Comparison of ENCODE assay signal across 22 cellular contexts in the genomic region with DNA sequence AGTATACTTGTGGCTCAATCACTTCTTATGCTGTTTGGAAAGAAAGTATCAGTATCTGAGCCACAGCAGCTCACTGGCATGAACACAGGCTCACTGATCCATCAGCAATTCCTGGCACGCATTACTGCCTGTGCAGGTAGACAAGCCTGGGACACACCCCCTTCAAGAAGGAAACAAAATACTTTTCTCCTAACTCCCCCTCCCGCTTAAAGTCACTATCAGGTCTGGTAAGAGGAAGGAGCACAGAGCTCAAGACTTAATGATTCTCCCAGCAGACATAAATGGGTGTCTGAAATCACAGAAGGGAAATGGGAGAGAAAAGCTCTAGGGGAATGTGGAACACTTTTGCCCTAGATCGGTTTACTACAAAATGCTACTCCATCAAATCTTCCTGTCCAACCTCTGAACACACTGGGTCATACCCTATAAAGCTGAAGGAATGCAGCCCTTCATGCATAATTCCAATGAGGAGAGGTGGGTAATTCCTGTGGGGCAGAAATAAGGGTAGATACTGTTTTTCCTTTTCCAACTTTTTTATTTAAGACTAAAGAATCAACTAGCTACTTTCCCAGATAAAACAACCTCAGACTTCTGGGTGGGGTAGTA. TPM values are rescaled to one million over a fixed set of nuclear protein-coding genes. Genes with fewer than 3 reads are reported as not detected.
DNase-seq lines count a peak whose midpoint lies in the region; ATAC-seq, FAIRE-seq and TF ChIP-seq lines count a peak whose summit lies in the region.
"Had no signal": no experiment of that assay in that cellular context is flagged by ENCODE, and none has a peak within 500 bp of the region (broad histone marks: within the 10 kb centered on the region; RNA-seq: fewer than 3 reads in every experiment).

A gene (minus strand): TSS at position 95 of the 606 bp plus-strand sequence. CDS start 13,271 bp downstream, outside the sequence.

- H3K27ac Mint-ChIP-seq in MCF 10A (ENCODE audit: low read depth, unreplicated experiment), result peak within 1 kb of the TSS; percentile 82
- no peak within 1 kb of the TSS for H3K27ac Mint-ChIP-seq in CD4-positive, alpha-beta memory T cell
- no peak within 1 kb of the TSS for H3K27ac Mint-ChIP-seq in T-helper 17 cell
- no peak within 1 kb of the TSS for H3K27ac Mint-ChIP-seq in osteocyte (ENCODE audit: unreplicated experiment)
- H3K27ac Mint-ChIP-seq: activated naive CD4-positive, alpha-beta T cell treated with anti-CD3 and anti-CD28 coated beads, Interleukin-2, amount 50 U/mL, for 24 hours; natural killer cell had no signal

- H3K36me3 Mint-ChIP-seq in MCF 10A (ENCODE audit: insufficient read depth, unreplicated experiment) (peaks cover 6% of the 10 kb centered on the region), T-helper 17 cell (ENCODE audit: low read depth) (no peaks in the 10 kb centered on the region), osteocyte (ENCODE audit: unreplicated experiment) (peaks cover 2% of the 10 kb centered on the region)
- no peaks in the 10 kb centered on the region for H3K36me3 Mint-ChIP-seq in CD4-positive, alpha-beta memory T cell
- H3K36me3 Mint-ChIP-seq: activated naive CD4-positive, alpha-beta T cell treated with anti-CD3 and anti-CD28 coated beads, Interleukin-2, amount 50 U/mL, for 24 hours; brain; natural killer cell had no signal

- FAIRE-seq in pancreas (lab: Jason Lieb, UNC), result no peak
- FAIRE-seq: GM12878 had no signal

- ATAC-seq in pancreas, result peak; percentile 55 to 87 (median 76)
- no peak for ATAC-seq in T-helper 17 cell
- ATAC-seq: GM12878, natural killer cell had no signal

- H3K36me3 ChIP-seq in HEK293 (ENCODE audit: control insufficient read depth in 2 of 2, insufficient read depth in 1 of 2, low read length in 2 of 2) (no peaks in the 10 kb centered on the region), pancreas (no peaks in the 10 kb centered on the region)
- no peaks in the 10 kb centered on the region for H3K36me3 ChIP-seq in CD4-positive, alpha-beta memory T cell (ENCODE audit: insufficient read depth, low read length)

- H3K9me3 ChIP-seq in HEK293 (ENCODE audit: control insufficient read depth, insufficient read depth, low read depth, low read length) (no peaks in the 10 kb centered on the region), pancreas (no peaks in the 10 kb centered on the region), T-helper 17 cell (ENCODE audit: control insufficient read depth, low read length, poor library complexity, severe bottlenecking) (no peaks in the 10 kb centered on the region)
- H3K9me3 ChIP-seq in CD4-positive, alpha-beta memory T cell (ENCODE audit: control insufficient read depth in 1 of 2, low read length in 2 of 2), result no peaks in the 10 kb centered on the region

- H3K27me3 Mint-ChIP-seq in MCF 10A (ENCODE audit: insufficient read depth, unreplicated experiment) (no peaks in the 10 kb centered on the region), T-helper 17 cell (peaks cover 21% of the 10 kb centered on the region), osteocyte (ENCODE audit: unreplicated experiment) (peaks cover 42% of the 10 kb centered on the region)
- peaks cover 0 to 9% of the 10 kb centered on the region in 2 donors for H3K27me3 Mint-ChIP-seq in CD4-positive, alpha-beta memory T cell

- TF ChIP-seq CTCF in HEK293 (tag by site-specific recombination; IDR thresholded peaks at IDR 0.05), result no peak
- no peak for TF ChIP-seq CTCF in MCF 10A (IDR thresholded peaks at IDR 0.05; ENCODE audit: unreplicated experiment)
- no peak for TF ChIP-seq CTCF in pancreas (IDR thresholded peaks at IDR 0.05)
- TF ChIP-seq CTCF in osteocyte (IDR thresholded peaks at IDR 0.05), result no peak

- H3K27ac ChIP-seq in HEK293 (ENCODE audit: extremely low read depth, low read depth, low read length) (no peak within 1 kb of the TSS), pancreas (peak within 1 kb of the TSS in 1 of 4 donors; percentile 41)
- H3K27ac ChIP-seq in CD4-positive, alpha-beta memory T cell (ENCODE audit: low read depth, low read length), result no peak within 1 kb of the TSS
- H3K27ac ChIP-seq: GM23248 had no signal

- WGBS in pancreas, 2 donors, result 32 to 37% methylated on average over 3 of the region's 3 CpGs

- H3K9me3 Mint-ChIP-seq in MCF 10A (ENCODE audit: unreplicated experiment), result no peaks in the 10 kb centered on the region
- H3K9me3 Mint-ChIP-seq in CD4-positive, alpha-beta memory T cell, result no peaks in the 10 kb centered on the region
- no peaks in the 10 kb centered on the region for H3K9me3 Mint-ChIP-seq in osteocyte (ENCODE audit: unreplicated experiment)
- H3K9me3 Mint-ChIP-seq: activated naive CD4-positive, alpha-beta T cell treated with anti-CD3 and anti-CD28 coated beads, Interleukin-2, amount 50 U/mL, for 24 hours; brain; natural killer cell had no signal

- CTCF ChIA-PET in HEK293 (lab: Yijun Ruan, JAX), result interaction anchor here (1.0 to 4.3 kb wide), 7 partner anchors 9 to 876 kb away, joined by 3 to 31 read pairs (median 7); no protein-coding TSS in a partner anchor
- CTCF ChIA-PET in MCF 10A (lab: Yijun Ruan, JAX), result interaction anchor here (0.6 to 2.1 kb wide), 7 partner anchors 11 to 194 kb away, joined by 3 to 11 read pairs (median 4); no protein-coding TSS in a partner anchor
- CTCF ChIA-PET in CD4-positive, alpha-beta memory T cell (lab: Charles Lee; ENCODE audit: partially characterized antibody), result no interaction called here

- BruUV-seq in MCF 10A (replicated peaks; lab: Mats Ljungman, UMichigan), result no TSS peak

- H3K4me1 Mint-ChIP-seq in MCF 10A (ENCODE audit: insufficient read depth, unreplicated experiment) (peaks cover 48% of the 10 kb centered on the region), T-helper 17 cell (peaks cover 2% of the 10 kb centered on the region), osteocyte (ENCODE audit: unreplicated experiment) (peaks cover 3% of the 10 kb centered on the region)
- H3K4me1 Mint-ChIP-seq in CD4-positive, alpha-beta memory T cell, result peaks cover 0 to under 1% (median 0%) of the 10 kb centered on the region in 4 donors
- H3K4me1 Mint-ChIP-seq: activated naive CD4-positive, alpha-beta T cell treated with anti-CD3 and anti-CD28 coated beads, Interleukin-2, amount 50 U/mL, for 24 hours had no signal

- DNase-seq in MCF 10A (ENCODE audit: unreplicated experiment), result peak; percentile 61
- DNase-seq in iPS-NIHi11 (ENCODE audit: low spot score), result peak; percentile 35
- peak in 2 of 6 donors; percentile 18 to 36 for DNase-seq in pancreas
- no peak for DNase-seq in CD4-positive, alpha-beta memory T cell
- DNase-seq in activated CD4-positive, alpha-beta T cell treated with anti-CD3 and anti-CD28 coated beads for 48 hours, result no peak
- DNase-seq in T-helper 17 cell, result no peak
- DNase-seq in osteocyte (ENCODE audit: extremely low spot score, unreplicated experiment), result no peak
- DNase-seq: activated CD4-positive, alpha-beta T cell treated with anti-CD3 and anti-CD28 coated beads for 1 hour; activated CD8-positive, alpha-beta memory T cell treated with anti-CD3 and anti-CD28 coated beads, Interleukin-2, amount 50 U/mL, for 48 hours; GM23248; hypothalamus; natural killer cell; NCI-H1105; NCI-H2227 treated with DMSO at 0.1 percent for 48 hours; NK-92 treated with Interleukin-12 subunit alpha and Interleukin-12 subunit beta, amount 100 ng/mL, for 24 hours; T-helper 2 cell had no signal

- H3K4me3 ChIP-seq in HEK293 (ENCODE audit: low read depth, low read length), result no peak within 1 kb of the TSS
- H3K4me3 ChIP-seq in pancreas, result no peak within 1 kb of the TSS
- H3K4me3 ChIP-seq in CD4-positive, alpha-beta memory T cell (ENCODE audit: low read length in 2 of 2), result no peak within 1 kb of the TSS
- H3K4me3 ChIP-seq: GM12878, GM23248 had no signal

- no peaks in the 10 kb centered on the region for H3K27me3 ChIP-seq in pancreas
- no peaks in the 10 kb centered on the region for H3K27me3 ChIP-seq in CD4-positive, alpha-beta memory T cell (ENCODE audit: insufficient read depth, low read length)

- POLR2A ChIA-PET in HEK293 (lab: Yijun Ruan, JAX), result no interaction called here
- POLR2A ChIA-PET in MCF 10A (lab: Yijun Ruan, JAX), result interaction anchor here (0.6 to 4.2 kb wide), 12 partner anchors 8 to 389 kb away, joined by 3 to 26 read pairs (median 4); a partner anchor contains a TSS
- POLR2A ChIA-PET in CD4-positive, alpha-beta memory T cell (lab: Charles Lee; ENCODE audit: partially characterized antibody), result no interaction called here

- intact Hi-C loops in MCF 10A (cut with micrococcal nuclease), result loop anchor here (10.0 kb wide), 1 partner anchor 258 kb away; no protein-coding TSS in a partner anchor
- intact Hi-C loops in pancreas (cut with DNase I), result no loop called here
- intact Hi-C loops in CD4-positive, alpha-beta memory T cell (cut with micrococcal nuclease), result no loop called here

- H3K4me3 Mint-ChIP-seq in MCF 10A (ENCODE audit: unreplicated experiment), result peak within 1 kb of the TSS; percentile 23
- no peak within 1 kb of the TSS for H3K4me3 Mint-ChIP-seq in CD4-positive, alpha-beta memory T cell
- H3K4me3 Mint-ChIP-seq in T-helper 17 cell, result no peak within 1 kb of the TSS
- H3K4me3 Mint-ChIP-seq in osteocyte (ENCODE audit: unreplicated experiment), result no peak within 1 kb of the TSS
- H3K4me3 Mint-ChIP-seq: activated naive CD4-positive, alpha-beta T cell treated with anti-CD3 and anti-CD28 coated beads, Interleukin-2, amount 50 U/mL, for 24 hours; brain; natural killer cell had no signal

- H3K4me1 ChIP-seq in HEK293 (ENCODE audit: control insufficient read depth, insufficient read depth, low read length), result peaks cover 5% of the 10 kb centered on the region; the same call in 1 of the 2 replicates
- H3K4me1 ChIP-seq in pancreas, result peaks cover 0 to 4% (median 0%) of the 10 kb centered on the region in 3 donors
- H3K4me1 ChIP-seq in CD4-positive, alpha-beta memory T cell (ENCODE audit: insufficient read depth, low read length), result no peaks in the 10 kb centered on the region

TF ChIP-seq in HEK293, 187 proteins besides CTCF, POLR2A, EP300 and RAD21 (continues in another document):
- TF ChIP-seq ZNF658 (tag by site-specific recombination; IDR thresholded peaks at IDR 0.05), result no peak
- no peak for TF ChIP-seq KLF1 (tag by site-specific recombination; IDR thresholded peaks at IDR 0.05)
- TF ChIP-seq ZNF37A (tag by site-specific recombination; IDR thresholded peaks at IDR 0.05), result no peak
- TF ChIP-seq ZNF23 (tag by site-specific recombination; IDR thresholded peaks at IDR 0.05; ENCODE audit: borderline replicate concordance), result no peak
- TF ChIP-seq ZNF157 (tag by site-specific recombination; IDR thresholded peaks at IDR 0.05), result no peak
- TF ChIP-seq KLF9 (tag by site-specific recombination; IDR thresholded peaks at IDR 0.05; ENCODE audit: low read depth), result 0 out of 2 replicates have a peak, but pooled peaks have one; percentile 41
- no peak for TF ChIP-seq HOXD13 (CRISPR knock-in tag; IDR thresholded peaks at IDR 0.05; ENCODE audit: borderline replicate concordance)
- TF ChIP-seq ZNF791 (tag by site-specific recombination; IDR thresholded peaks at IDR 0.05), result no peak

RNA-seq across cellular contexts. Expression of the gene that starts here (rescaled TPM):
- 1.3 and 3.5 TPM in 2 replicates for total RNA-seq in MCF 10A (2022)
- total RNA-seq in pancreas, result 1 to 10 TPM in 2 of 6 donors, under 1 TPM in 4; 0.23 to 1.7 (median 0.48) TPM
- polyA plus RNA-seq in pancreas, result under 1 TPM; 0.08 to 0.56 TPM
- total RNA-seq in CD4-positive, alpha-beta memory T cell, result not detected
- not detected for polyA plus RNA-seq in CD4-positive, alpha-beta memory T cell
- total RNA-seq in T-helper 17 cell, result not detected
- total RNA-seq in osteocyte, result not detected in 2 replicates
- total RNA-seq: GM23248, liver, natural killer cell had no signal
- polyA plus RNA-seq: AG04450, GM12878, GM23248 had no signal

Comparison
In these comparisons a context has a peak if more than half of its experiments do, and no peak if none do; other contexts are left out.
1. DNase-seq: peak in MCF 10A (single experiment) and iPS-NIHi11 (single experiment); none in CD4-positive, alpha-beta memory T cell (0 of 5), activated CD4-positive, alpha-beta T cell treated with anti-CD3 and anti-CD28 coated beads for 48 hours (single experiment), T-helper 17 cell (0 of 3) and osteocyte (single experiment).